ENCODE assay signal across 1 cellular context in the genomic region with DNA sequence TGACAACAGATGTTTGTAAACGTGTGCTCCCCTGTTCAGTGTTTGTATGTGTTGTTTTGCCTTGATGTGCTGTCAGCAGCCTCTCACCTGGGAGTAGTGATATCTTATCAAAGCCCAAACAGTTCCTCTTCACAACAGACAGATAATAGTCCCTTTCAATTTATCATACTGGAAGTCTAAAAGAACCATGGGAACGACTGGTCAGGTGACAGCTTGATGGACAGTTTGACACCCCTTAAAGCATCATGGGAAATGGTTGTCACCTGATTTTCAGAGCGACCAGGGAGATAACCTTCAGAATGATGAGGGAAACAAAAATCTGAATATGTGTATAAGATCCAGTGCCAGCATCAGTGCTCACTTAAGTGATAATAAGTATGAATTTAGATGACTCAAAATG.
TF ChIP-seq lines count a peak whose summit lies in the region.

No MANE protein-coding gene starts in this region.

TF ChIP-seq in GM23338, 12 proteins besides CTCF, POLR2A, EP300 and RAD21 (continued from another document):
- TF ChIP-seq, protein P1, sequence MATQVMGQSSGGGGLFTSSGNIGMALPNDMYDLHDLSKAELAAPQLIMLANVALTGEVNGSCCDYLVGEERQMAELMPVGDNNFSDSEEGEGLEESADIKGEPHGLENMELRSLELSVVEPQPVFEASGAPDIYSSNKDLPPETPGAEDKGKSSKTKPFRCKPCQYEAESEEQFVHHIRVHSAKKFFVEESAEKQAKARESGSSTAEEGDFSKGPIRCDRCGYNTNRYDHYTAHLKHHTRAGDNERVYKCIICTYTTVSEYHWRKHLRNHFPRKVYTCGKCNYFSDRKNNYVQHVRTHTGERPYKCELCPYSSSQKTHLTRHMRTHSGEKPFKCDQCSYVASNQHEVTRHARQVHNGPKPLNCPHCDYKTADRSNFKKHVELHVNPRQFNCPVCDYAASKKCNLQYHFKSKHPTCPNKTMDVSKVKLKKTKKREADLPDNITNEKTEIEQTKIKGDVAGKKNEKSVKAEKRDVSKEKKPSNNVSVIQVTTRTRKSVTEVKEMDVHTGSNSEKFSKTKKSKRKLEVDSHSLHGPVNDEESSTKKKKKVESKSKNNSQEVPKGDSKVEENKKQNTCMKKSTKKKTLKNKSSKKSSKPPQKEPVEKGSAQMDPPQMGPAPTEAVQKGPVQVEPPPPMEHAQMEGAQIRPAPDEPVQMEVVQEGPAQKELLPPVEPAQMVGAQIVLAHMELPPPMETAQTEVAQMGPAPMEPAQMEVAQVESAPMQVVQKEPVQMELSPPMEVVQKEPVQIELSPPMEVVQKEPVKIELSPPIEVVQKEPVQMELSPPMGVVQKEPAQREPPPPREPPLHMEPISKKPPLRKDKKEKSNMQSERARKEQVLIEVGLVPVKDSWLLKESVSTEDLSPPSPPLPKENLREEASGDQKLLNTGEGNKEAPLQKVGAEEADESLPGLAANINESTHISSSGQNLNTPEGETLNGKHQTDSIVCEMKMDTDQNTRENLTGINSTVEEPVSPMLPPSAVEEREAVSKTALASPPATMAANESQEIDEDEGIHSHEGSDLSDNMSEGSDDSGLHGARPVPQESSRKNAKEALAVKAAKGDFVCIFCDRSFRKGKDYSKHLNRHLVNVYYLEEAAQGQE (IDR thresholded peaks at IDR 0.05; ENCODE audit: unreplicated experiment): no peak
- no peak for TF ChIP-seq CREB1 (CRISPR knock-in tag; IDR thresholded peaks at IDR 0.05; ENCODE audit: low read depth)
